In the genomic region with DNA sequence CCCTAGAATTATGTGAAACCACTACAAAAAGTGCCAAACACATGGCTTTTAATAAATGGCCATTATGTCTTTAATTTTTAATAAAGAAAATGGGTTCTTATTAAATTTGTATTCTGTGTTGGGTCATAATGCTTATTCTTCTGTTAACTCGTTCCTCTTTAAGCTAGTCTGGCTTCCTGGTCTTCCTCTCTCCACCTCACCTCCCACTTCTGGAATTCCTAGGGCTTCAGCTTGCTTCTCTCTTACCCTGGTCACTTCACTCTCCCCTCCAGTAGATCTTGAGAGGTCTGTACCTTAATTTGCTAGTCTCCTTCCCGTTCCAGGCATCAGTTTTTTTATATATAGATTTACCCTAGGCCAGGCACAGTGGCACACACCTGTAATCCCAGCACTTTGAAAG, we compare ENCODE assay signal across 9 cellular contexts.
A peak's percentile ranks its signal among the peaks of the same experiment; 100 is the strongest.
DNase-seq lines count a peak whose midpoint lies in the region; ATAC-seq and TF ChIP-seq lines count a peak whose summit lies in the region.
"Had no signal": no experiment of that assay in that cellular context is flagged by ENCODE, and none has a peak within 500 bp of the region (broad histone marks: within the 10 kb centered on the region; RNA-seq: fewer than 3 reads in every experiment).

No MANE protein-coding gene starts in this region.

- no peak overlapping the region for H2AFZ ChIP-seq in osteoblast (ENCODE audit: low read length)

- H3K4me1 ChIP-seq in NT2/D1 (ENCODE audit: insufficient read depth, insufficient read length) (peaks cover 6% of the 10 kb centered on the region), osteoblast (ENCODE audit: insufficient read depth, low read length) (peaks cover 28% of the 10 kb centered on the region)
- H3K4me1 ChIP-seq in effector memory CD4-positive, alpha-beta T cell (ENCODE audit: control insufficient read depth, insufficient read depth, low read length, poor library complexity, severe bottlenecking) = peaks cover 20% of the 10 kb centered on the region
- H3K4me1 ChIP-seq: colonic mucosa had no signal

- ATAC-seq in HG03442 (IDR thresholded peaks at IDR 0.05; ENCODE audit: unreplicated experiment) = no peak
- no peak for ATAC-seq in HG02981 (IDR thresholded peaks at IDR 0.05; ENCODE audit: unreplicated experiment)
- ATAC-seq in HG03520 (IDR thresholded peaks at IDR 0.05; ENCODE audit: unreplicated experiment) = no peak
- no peak for ATAC-seq in GM21717 (IDR thresholded peaks at IDR 0.05; ENCODE audit: unreplicated experiment)

- peak overlapping the region; percentile 99 for H3K4me2 ChIP-seq in osteoblast (ENCODE audit: insufficient read depth, low read length)

- peaks cover 23% of the 10 kb centered on the region for H3K79me2 ChIP-seq in osteoblast (ENCODE audit: insufficient read depth, low read length)

- H3K9me3 ChIP-seq in NT2/D1 (ENCODE audit: insufficient read depth, low read length) = no peaks in the 10 kb centered on the region
- no peaks in the 10 kb centered on the region for H3K9me3 ChIP-seq in effector memory CD4-positive, alpha-beta T cell (ENCODE audit: control insufficient read depth, low read length)
- H3K9me3 ChIP-seq in osteoblast (ENCODE audit: low read depth, low read length) = no peaks in the 10 kb centered on the region
- H3K9me3 ChIP-seq: colonic mucosa had no signal

- no peaks in the 10 kb centered on the region for H3K36me3 ChIP-seq in GM06990 (ENCODE audit: control insufficient read depth, insufficient read depth, low read length)
- peaks cover 5% of the 10 kb centered on the region for H3K36me3 ChIP-seq in NT2/D1 (ENCODE audit: insufficient read depth, insufficient read length, low read length)
- H3K36me3 ChIP-seq in effector memory CD4-positive, alpha-beta T cell (ENCODE audit: control insufficient read depth, insufficient read depth, low read length) = no peaks in the 10 kb centered on the region
- H3K36me3 ChIP-seq in osteoblast (ENCODE audit: insufficient read depth, low read length) = no peaks in the 10 kb centered on the region
- H3K36me3 ChIP-seq: colonic mucosa had no signal

- no peak for TF ChIP-seq CTCF in GM06990 (IDR thresholded peaks at IDR 0.05; ENCODE audit: insufficient read depth, low read length, poor library complexity, severe bottlenecking)
- TF ChIP-seq CTCF in osteoblast (IDR thresholded peaks at IDR 0.05; ENCODE audit: extremely low read depth, low read depth, low read length) = no peak

- peak overlapping the region; percentile 82 for H3K27ac ChIP-seq in effector memory CD4-positive, alpha-beta T cell (ENCODE audit: insufficient read depth, low read length, poor library complexity, severe bottlenecking)
- H3K27ac ChIP-seq in osteoblast (ENCODE audit: low read depth, low read length) = peak overlapping the region; percentile 100

- H4K20me1 ChIP-seq in osteoblast (ENCODE audit: insufficient read depth, low read length) = no peaks in the 10 kb centered on the region

- H3K9ac ChIP-seq in NT2/D1 (ENCODE audit: insufficient read length, low read depth) = no peak overlapping the region

- H3K4me3 ChIP-seq in GM06990 (replicated peaks; ENCODE audit: low read depth, low read length) = peak overlapping the region; percentile 79
- peak overlapping the region; percentile 62 for H3K4me3 ChIP-seq in NT2/D1 (ENCODE audit: insufficient read length, low read depth)
- H3K4me3 ChIP-seq in effector memory CD4-positive, alpha-beta T cell (ENCODE audit: insufficient read depth, low read depth, low read length, poor library complexity, severe bottlenecking) = no peak overlapping the region
- peak overlapping the region; percentile 84 for H3K4me3 ChIP-seq in osteoblast (ENCODE audit: insufficient read depth, low read length)

- H3K27me3 ChIP-seq in GM06990 (replicated peaks; ENCODE audit: control insufficient read depth, insufficient read depth, low read length) = no peaks in the 10 kb centered on the region
- peaks cover 17% of the 10 kb centered on the region for H3K27me3 ChIP-seq in NT2/D1 (ENCODE audit: insufficient read depth, insufficient read length)
- no peaks in the 10 kb centered on the region for H3K27me3 ChIP-seq in effector memory CD4-positive, alpha-beta T cell (replicated peaks; ENCODE audit: control insufficient read depth, insufficient read depth, low read length, poor library complexity, severe bottlenecking)
- no peaks in the 10 kb centered on the region for H3K27me3 ChIP-seq in osteoblast (ENCODE audit: insufficient read depth, low read length)
- H3K27me3 ChIP-seq: colonic mucosa had no signal

- DNase-seq in GM06990 (ENCODE audit: extremely low read depth, insufficient read length) = no peak
- no peak for DNase-seq in NT2/D1 (ENCODE audit: low read depth, low spot score)
- no peak for DNase-seq in effector memory CD4-positive, alpha-beta T cell
- DNase-seq in osteoblast (ENCODE audit: insufficient read length, low spot score, missing footprints) = no peak
- DNase-seq: colonic mucosa had no signal
